Comparison of ENCODE assay signal across 9 cellular contexts in genomic region chr10:88565072-88565471, GRCh38. TPM values are rescaled to one million over a fixed set of nuclear protein-coding genes. Genes with fewer than 3 reads are reported as not detected.
DNase-seq lines count a peak whose midpoint lies in the region; ATAC-seq and TF ChIP-seq lines count a peak whose summit lies in the region.
"Had no signal": no experiment of that assay in that cellular context is flagged by ENCODE, and none has a peak within 500 bp of the region (broad histone marks: within the 10 kb centered on the region; RNA-seq: fewer than 3 reads in every experiment).

No MANE protein-coding gene starts in this region.

- no peak overlapping the region for H3K27ac Mint-ChIP-seq in activated naive CD8-positive, alpha-beta T cell treated with anti-CD3 and anti-CD28 coated beads for 36 hours

- CTCF ChIA-PET in RWPE1 (lab: Yijun Ruan, JAX): interaction anchor here (0.5 to 1.7 kb wide), 34 partner anchors 8 to 778 kb away, joined by 3 to 11 read pairs (median 4); no protein-coding TSS in a partner anchor

- H3K27ac ChIP-seq in RWPE1: no peak overlapping the region
- no peak overlapping the region for H3K27ac ChIP-seq in tibial artery
- no peak overlapping the region for H3K27ac ChIP-seq in spleen

- H3K27me3 ChIP-seq in tibial artery (no peaks in the 10 kb centered on the region), spleen (replicated peaks in 1 of 7) (no peaks in the 10 kb centered on the region)

- POLR2A ChIA-PET in RWPE1 (lab: Yijun Ruan, JAX; ENCODE audit: low non-redundant PET): no interaction called here

- H3K4me3 Mint-ChIP-seq in activated naive CD8-positive, alpha-beta T cell treated with anti-CD3 and anti-CD28 coated beads for 36 hours: no peak overlapping the region

- H3K36me3 Mint-ChIP-seq in activated naive CD8-positive, alpha-beta T cell treated with anti-CD3 and anti-CD28 coated beads for 36 hours: no peaks in the 10 kb centered on the region

- no peaks in the 10 kb centered on the region for H3K9me3 ChIP-seq in tibial artery
- H3K9me3 ChIP-seq in spleen: no peaks in the 10 kb centered on the region

- ATAC-seq in GM21723 (IDR thresholded peaks at IDR 0.05; ENCODE audit: unreplicated experiment) (peak; percentile 59), HG03159 (IDR thresholded peaks at IDR 0.05; ENCODE audit: unreplicated experiment) (no peak)

- WGBS in spleen, 5 donors: 0 to 11% (median 3%) methylated on average over 1 of the region's 1 CpG

- intact Hi-C loops in tibial artery (cut with DNase I; ENCODE audit: low total_unique reads) (no loop called here), spleen (cut with DNase I; ENCODE audit: low total_unique reads) (no loop called here)

- H3K4me1 ChIP-seq in tibial artery: no peaks in the 10 kb centered on the region
- H3K4me1 ChIP-seq in spleen: no peaks in the 10 kb centered on the region

- DNase-seq in AG09309 (ENCODE audit: low read depth) (no peak), RWPE1 (ENCODE audit: low spot score) (peak; percentile 51), fibroblast of villous mesenchyme (ENCODE audit: low read depth) (peak; percentile 47), tibial artery (no peak), spleen (no peak)
- no peak for DNase-seq in activated naive CD8-positive, alpha-beta T cell treated with anti-CD3 and anti-CD28 coated beads for 36 hours

- peak; percentile 37 for TF ChIP-seq CTCF in AG09309 (IDR thresholded peaks at IDR 0.05; ENCODE audit: control insufficient read depth, insufficient read depth, low read depth, low read length, missing control alignments)
- TF ChIP-seq CTCF in RWPE1 (conservative IDR thresholded peaks at IDR 0.05; ENCODE audit: low read depth): peak; percentile 60
- peak; percentile 44 for TF ChIP-seq CTCF in fibroblast of villous mesenchyme (IDR thresholded peaks at IDR 0.05; ENCODE audit: insufficient read depth, low read depth, low read length)
- TF ChIP-seq CTCF in tibial artery (IDR thresholded peaks at IDR 0.05): peak; percentile 26 to 33
- peak in 4 of 11 experiments; percentile 29 to 47 (median 32) for TF ChIP-seq CTCF in spleen (IDR thresholded peaks at IDR 0.05 in 8 of 11, conservative IDR thresholded peaks at IDR 0.05 in 3 of 11)

- H3K4me3 ChIP-seq in AG09309 (ENCODE audit: control insufficient read depth, low read depth, low read length) (no peak overlapping the region), fibroblast of villous mesenchyme (ENCODE audit: low read depth, low read length) (no peak overlapping the region), tibial artery (no peak overlapping the region), spleen (no peak overlapping the region)

- no peaks in the 10 kb centered on the region for H3K27me3 Mint-ChIP-seq in activated naive CD8-positive, alpha-beta T cell treated with anti-CD3 and anti-CD28 coated beads for 36 hours

- H3K9me3 Mint-ChIP-seq in activated naive CD8-positive, alpha-beta T cell treated with anti-CD3 and anti-CD28 coated beads for 36 hours: no peaks in the 10 kb centered on the region

- no peak for TF ChIP-seq POLR2A in spleen (IDR thresholded peaks at IDR 0.05)

- H3K36me3 ChIP-seq in tibial artery: no peaks in the 10 kb centered on the region
- no peaks in the 10 kb centered on the region for H3K36me3 ChIP-seq in spleen

- peaks cover 1% of the 10 kb centered on the region for H3K4me1 Mint-ChIP-seq in activated naive CD8-positive, alpha-beta T cell treated with anti-CD3 and anti-CD28 coated beads for 36 hours

RNA-seq across cellular contexts. Expression of gene RNLS, which starts 18.0 kb away (rescaled TPM):
- total RNA-seq in fibroblast of villous mesenchyme: 13.5 and 14.2 TPM in 2 replicates
- 1 to 10 TPM; 4.0 to 4.3 TPM for total RNA-seq in activated naive CD8-positive, alpha-beta T cell treated with anti-CD3 and anti-CD28 coated beads for 36 hours
- 10 to 100 TPM in 5 of 7 donors, 1 to 10 TPM in 2; 5.3 to 28.8 (median 10.9) TPM for total RNA-seq in spleen
- 1 to 10 TPM; 4.5 to 5.1 (median 5.1) TPM for polyA plus RNA-seq in spleen

RNA-seq across cellular contexts. Expression of gene LIPJ, which starts 21.5 kb away (rescaled TPM):
- under 0.01 TPM in 1 of 2 replicates, not detected in the other for total RNA-seq in fibroblast of villous mesenchyme
- total RNA-seq in activated naive CD8-positive, alpha-beta T cell treated with anti-CD3 and anti-CD28 coated beads for 36 hours: not detected
- under 1 TPM in 5 of 7 donors, not detected in 2; 0.10 to 0.33 (median 0.21) TPM for total RNA-seq in spleen
- under 1 TPM; 0.13 to 0.57 (median 0.27) TPM for polyA plus RNA-seq in spleen
- total RNA-seq: H1 had no signal
- polyA plus RNA-seq: H1 had no signal

Comparison
In these comparisons a context has a peak if more than half of its experiments do, and no peak if none do; other contexts are left out.
1. DNase-seq: peak in RWPE1 (single experiment) and fibroblast of villous mesenchyme (single experiment); none in AG09309 (single experiment), tibial artery (0 of 2), activated naive CD8-positive, alpha-beta T cell treated with anti-CD3 and anti-CD28 coated beads for 36 hours (single experiment) and spleen (single experiment).